9 cellular contexts compared by ENCODE assay signal in genomic region chr13:22040810-22041364, GRCh38.
DNase-seq lines count a peak whose midpoint lies in the region; ATAC-seq and TF ChIP-seq lines count a peak whose summit lies in the region.
"Had no signal": no experiment of that assay in that cellular context is flagged by ENCODE, and none has a peak within 500 bp of the region (broad histone marks: within the 10 kb centered on the region; RNA-seq: fewer than 3 reads in every experiment).

No MANE protein-coding gene starts in this region.

- H3K36me3 Mint-ChIP-seq in activated naive CD4-positive, alpha-beta T cell treated with anti-CD3 and anti-CD28 coated beads, Interleukin-2, amount 50 U/mL, for 72 hours, result peaks cover 0 to 6% of the 10 kb centered on the region in 2 donors

- ATAC-seq in GM21423 (IDR thresholded peaks at IDR 0.05; ENCODE audit: unreplicated experiment) (peak; percentile 49), GM21825 (IDR thresholded peaks at IDR 0.05; ENCODE audit: unreplicated experiment) (no peak), HG03039 (IDR thresholded peaks at IDR 0.05; ENCODE audit: unreplicated experiment) (no peak)
- ATAC-seq in activated naive CD4-positive, alpha-beta T cell treated with anti-CD3 and anti-CD28 coated beads, Interleukin-2, amount 50 U/mL, for 72 hours, result peak; percentile 71 to 78

- no peak for DNase-seq in AG10803 (ENCODE audit: low read depth)
- DNase-seq in activated naive CD4-positive, alpha-beta T cell treated with anti-CD3 and anti-CD28 coated beads, Interleukin-2, amount 50 U/mL, for 72 hours (ENCODE audit: low spot score in 2 of 2), result no peak
- peak; percentile 96 for DNase-seq in islet precursor cell
- no peak for DNase-seq in DMS 273 treated with DMSO at 0.1 percent for 48 hours (lab: John Stamatoyannopoulos, UW)
- DNase-seq in GOT3 (lab: John Stamatoyannopoulos, UW), result no peak
- DNase-seq: C1 segment of cervical spinal cord had no signal

- no peak for TF ChIP-seq CTCF in AG10803 (conservative IDR thresholded peaks at IDR 0.05; ENCODE audit: low read length)

- peak overlapping the region in 1 of 2 donors; percentile 75 for H3K27ac Mint-ChIP-seq in activated naive CD4-positive, alpha-beta T cell treated with anti-CD3 and anti-CD28 coated beads, Interleukin-2, amount 50 U/mL, for 72 hours

- H3K4me3 ChIP-seq in AG10803 (ENCODE audit: low read length), result peak overlapping the region; percentile 38

- peaks cover 0 to 13% of the 10 kb centered on the region in 2 donors for H3K9me3 Mint-ChIP-seq in activated naive CD4-positive, alpha-beta T cell treated with anti-CD3 and anti-CD28 coated beads, Interleukin-2, amount 50 U/mL, for 72 hours

Comparison
In these comparisons a context has a peak if more than half of its experiments do, and no peak if none do; other contexts are left out.
1. ATAC-seq: peak in GM21423 (single experiment) and activated naive CD4-positive, alpha-beta T cell treated with anti-CD3 and anti-CD28 coated beads, Interleukin-2, amount 50 U/mL, for 72 hours (2 of 2); none in GM21825 (single experiment) and HG03039 (single experiment).